ENCODE assay signal across 1 cellular context in genomic region chr9:106718996-106719395, GRCh38.
TF ChIP-seq lines count a peak whose summit lies in the region.

No MANE protein-coding gene starts in this region.

TF ChIP-seq in HepG2, 621 proteins besides CTCF, POLR2A, EP300 and RAD21 (continued from another document):
- TF ChIP-seq, protein P1, sequence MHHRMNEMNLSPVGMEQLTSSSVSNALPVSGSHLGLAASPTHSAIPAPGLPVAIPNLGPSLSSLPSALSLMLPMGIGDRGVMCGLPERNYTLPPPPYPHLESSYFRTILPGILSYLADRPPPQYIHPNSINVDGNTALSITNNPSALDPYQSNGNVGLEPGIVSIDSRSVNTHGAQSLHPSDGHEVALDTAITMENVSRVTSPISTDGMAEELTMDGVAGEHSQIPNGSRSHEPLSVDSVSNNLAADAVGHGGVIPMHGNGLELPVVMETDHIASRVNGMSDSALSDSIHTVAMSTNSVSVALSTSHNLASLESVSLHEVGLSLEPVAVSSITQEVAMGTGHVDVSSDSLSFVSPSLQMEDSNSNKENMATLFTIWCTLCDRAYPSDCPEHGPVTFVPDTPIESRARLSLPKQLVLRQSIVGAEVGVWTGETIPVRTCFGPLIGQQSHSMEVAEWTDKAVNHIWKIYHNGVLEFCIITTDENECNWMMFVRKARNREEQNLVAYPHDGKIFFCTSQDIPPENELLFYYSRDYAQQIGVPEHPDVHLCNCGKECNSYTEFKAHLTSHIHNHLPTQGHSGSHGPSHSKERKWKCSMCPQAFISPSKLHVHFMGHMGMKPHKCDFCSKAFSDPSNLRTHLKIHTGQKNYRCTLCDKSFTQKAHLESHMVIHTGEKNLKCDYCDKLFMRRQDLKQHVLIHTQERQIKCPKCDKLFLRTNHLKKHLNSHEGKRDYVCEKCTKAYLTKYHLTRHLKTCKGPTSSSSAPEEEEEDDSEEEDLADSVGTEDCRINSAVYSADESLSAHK (CRISPR knock-in tag; IDR thresholded peaks at IDR 0.05; ENCODE audit: borderline replicate concordance), result no peak
- no peak for TF ChIP-seq HOXA7 (CRISPR knock-in tag; IDR thresholded peaks at IDR 0.05)
- no peak for TF ChIP-seq TEF (CRISPR knock-in tag; IDR thresholded peaks at IDR 0.05)
